In the genomic region with DNA sequence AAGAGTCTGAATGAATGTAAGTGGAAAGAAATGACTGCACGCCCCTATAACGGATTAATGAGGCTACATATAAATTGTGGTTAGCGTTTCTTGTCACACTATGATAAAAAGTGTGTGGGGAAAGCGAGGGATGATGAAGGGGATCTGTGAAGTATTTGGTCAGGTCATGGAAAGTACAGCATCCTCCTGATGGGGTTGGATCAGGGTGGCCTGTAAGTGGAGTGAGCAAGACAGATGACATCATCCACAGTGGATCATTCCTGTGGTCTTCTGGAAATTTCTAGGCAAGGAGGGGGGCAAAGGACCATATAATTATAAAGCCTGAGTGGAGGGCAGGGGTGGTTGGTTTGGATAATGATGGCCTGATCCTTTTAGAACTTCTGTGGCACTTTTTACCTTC, we compare ENCODE assay signal across 14 cellular contexts.
DNase-seq lines count a peak whose midpoint lies in the region; FAIRE-seq and TF ChIP-seq lines count a peak whose summit lies in the region.
"Had no signal": no experiment of that assay in that cellular context is flagged by ENCODE, and none has a peak within 500 bp of the region (broad histone marks: within the 10 kb centered on the region; RNA-seq: fewer than 3 reads in every experiment).

No MANE protein-coding gene starts in this region.

- TF ChIP-seq CTCF in fibroblast of lung (conservative IDR thresholded peaks at IDR 0.05 in 1 of 2, IDR thresholded peaks at IDR 0.05 in 1 of 2; ENCODE audit: low read depth in 1 of 2, low read length in 2 of 2), result no peak

- no peaks in the 10 kb centered on the region for H3K36me3 ChIP-seq in fibroblast of lung (ENCODE audit: control insufficient read depth, insufficient read depth, low read length)
- H3K36me3 ChIP-seq: colonic mucosa had no signal

- FAIRE-seq in RCC 7860 (lab: Jason Lieb, UNC), result no peak
- no peak for FAIRE-seq in GM12892 (lab: Jason Lieb, UNC)

- H3K4me1 ChIP-seq in fibroblast of lung (ENCODE audit: control insufficient read depth, extremely low read depth, insufficient read depth, low read length), result peaks cover 11% of the 10 kb centered on the region
- H3K4me1 ChIP-seq: colonic mucosa had no signal

- peak overlapping the region; percentile 94 for H3K27ac ChIP-seq in fibroblast of lung (ENCODE audit: insufficient read depth, low read length)
- H3K27ac ChIP-seq: colonic mucosa had no signal

- H3K79me2 ChIP-seq in fibroblast of lung (ENCODE audit: control insufficient read depth, insufficient read depth, low read length), result no peaks in the 10 kb centered on the region

- TF ChIP-seq POLR2A in GM12892 (IDR thresholded peaks at IDR 0.05; ENCODE audit: low read depth, low read length), result no peak

- H2AFZ ChIP-seq in fibroblast of lung (ENCODE audit: low read length), result peak overlapping the region; percentile 54

- no peaks in the 10 kb centered on the region for H3K9me3 ChIP-seq in fibroblast of lung (ENCODE audit: control insufficient read depth, insufficient read depth, low read depth, low read length)
- H3K9me3 ChIP-seq: colonic mucosa had no signal

- peak; percentile 65 for DNase-seq in EL
- peak; percentile 46 for DNase-seq in RCC 7860 (ENCODE audit: low spot score)
- DNase-seq in fibroblast of lung (ENCODE audit: low read depth in 2 of 2), result peak; percentile 93 to 100
- peak; percentile 67 for DNase-seq in skeletal muscle cell (ENCODE audit: low read depth)
- no peak for DNase-seq in GM12892 (ENCODE audit: insufficient read length)
- no peak for DNase-seq in NCI-H1105 (lab: John Stamatoyannopoulos, UW)
- no peak for DNase-seq in central memory CD4-positive, alpha-beta T cell
- DNase-seq: activated CD8-positive, alpha-beta memory T cell treated with anti-CD3 and anti-CD28 coated beads for 24 hours; C1 segment of cervical spinal cord; colonic mucosa; NCI-H2081 treated with DMSO at 0.1 percent for 48 hours; NCI-H748 treated with DMSO at 0.1 percent for 48 hours; substantia nigra; T-cell had no signal

- H3K4me3 ChIP-seq in fibroblast of lung (replicated peaks in 1 of 4; ENCODE audit: control extremely low read depth in 1 of 4, insufficient read depth in 1 of 4, low read depth in 3 of 4, low read length in 4 of 4) (no peak overlapping the region), skeletal muscle cell (ENCODE audit: low read depth, low read length) (no peak overlapping the region)
- H3K4me3 ChIP-seq: colonic mucosa had no signal

- no peaks in the 10 kb centered on the region for H4K20me1 ChIP-seq in fibroblast of lung (ENCODE audit: control insufficient read depth, extremely low read depth, insufficient read depth, low read length)

- H3K4me2 ChIP-seq in fibroblast of lung (ENCODE audit: extremely low read depth, insufficient read depth, low read length), result no peak overlapping the region

- H3K9ac ChIP-seq in fibroblast of lung (ENCODE audit: insufficient read depth, low read length), result peak overlapping the region; percentile 13

- no peaks in the 10 kb centered on the region for H3K27me3 ChIP-seq in fibroblast of lung (ENCODE audit: control insufficient read depth, insufficient read depth, low read length)
- H3K27me3 ChIP-seq: colonic mucosa had no signal

Comparison
In these comparisons a context has a peak if more than half of its experiments do, and no peak if none do; other contexts are left out.
1. DNase-seq: peak in EL (single experiment), RCC 7860 (single experiment), fibroblast of lung (2 of 2) and skeletal muscle cell (single experiment); none in GM12892 (single experiment), NCI-H1105 (single experiment) and central memory CD4-positive, alpha-beta T cell (single experiment).